Comparison of ENCODE assay signal across 1 cellular context in the genomic region with DNA sequence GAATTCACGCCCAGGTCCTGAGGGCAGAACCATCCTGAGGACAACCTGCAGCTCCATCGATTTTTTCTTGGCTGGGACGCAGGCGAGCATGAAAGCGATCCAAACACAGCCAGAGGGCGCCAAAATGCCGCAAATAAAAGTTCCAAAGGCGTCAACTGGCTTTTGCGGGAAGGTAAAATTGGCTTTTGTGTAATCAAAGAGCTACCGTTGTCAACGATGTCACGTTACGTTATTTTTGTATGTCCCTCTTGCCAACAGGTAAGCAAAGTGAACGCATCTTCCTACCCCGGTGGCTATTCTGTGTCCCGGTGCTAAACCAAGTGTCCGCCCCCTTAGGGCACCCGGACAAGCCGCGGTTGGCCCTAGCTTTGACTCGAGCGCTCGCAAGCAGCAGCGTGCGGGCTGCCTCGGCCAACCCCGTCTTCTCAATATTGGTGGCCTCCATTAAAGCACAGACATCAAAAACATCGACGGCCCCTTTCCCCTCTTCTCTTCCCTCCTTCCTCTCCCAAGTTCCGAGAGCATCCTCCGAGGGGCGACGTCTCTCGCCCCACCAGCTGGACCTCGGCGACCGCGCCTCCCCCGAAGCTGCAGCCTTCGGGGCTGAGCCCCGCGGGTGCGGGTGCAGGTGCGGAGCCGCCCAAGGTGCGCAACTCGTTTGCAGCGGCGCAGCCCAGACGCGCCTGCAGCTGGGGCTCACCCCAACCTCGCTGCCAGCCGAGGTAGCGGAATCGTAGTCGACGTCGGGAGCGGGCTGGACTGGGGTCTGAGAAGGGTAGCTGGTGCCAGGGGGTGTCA.
A peak's percentile ranks its signal among the peaks of the same experiment; 100 is the strongest.
TF ChIP-seq lines count a peak whose summit lies in the region.

No MANE protein-coding gene starts in this region.

TF ChIP-seq in GM12878, 131 proteins besides CTCF, POLR2A, EP300 and RAD21 (continued from another document and continues in another):
- TF ChIP-seq, protein P1, sequence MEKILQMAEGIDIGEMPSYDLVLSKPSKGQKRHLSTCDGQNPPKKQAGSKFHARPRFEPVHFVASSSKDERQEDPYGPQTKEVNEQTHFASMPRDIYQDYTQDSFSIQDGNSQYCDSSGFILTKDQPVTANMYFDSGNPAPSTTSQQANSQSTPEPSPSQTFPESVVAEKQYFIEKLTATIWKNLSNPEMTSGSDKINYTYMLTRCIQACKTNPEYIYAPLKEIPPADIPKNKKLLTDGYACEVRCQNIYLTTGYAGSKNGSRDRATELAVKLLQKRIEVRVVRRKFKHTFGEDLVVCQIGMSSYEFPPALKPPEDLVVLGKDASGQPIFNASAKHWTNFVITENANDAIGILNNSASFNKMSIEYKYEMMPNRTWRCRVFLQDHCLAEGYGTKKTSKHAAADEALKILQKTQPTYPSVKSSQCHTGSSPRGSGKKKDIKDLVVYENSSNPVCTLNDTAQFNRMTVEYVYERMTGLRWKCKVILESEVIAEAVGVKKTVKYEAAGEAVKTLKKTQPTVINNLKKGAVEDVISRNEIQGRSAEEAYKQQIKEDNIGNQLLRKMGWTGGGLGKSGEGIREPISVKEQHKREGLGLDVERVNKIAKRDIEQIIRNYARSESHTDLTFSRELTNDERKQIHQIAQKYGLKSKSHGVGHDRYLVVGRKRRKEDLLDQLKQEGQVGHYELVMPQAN (conservative IDR thresholded peaks at IDR 0.05), result 0 out of 2 replicates have a peak, but pooled peaks have one; percentile 28
- TF ChIP-seq PML (IDR thresholded peaks at IDR 0.05; ENCODE audit: low read length) (no peak), NBN (IDR thresholded peaks at IDR 0.05) (0 out of 2 replicates have a peak, but pooled peaks have one; percentile 33), SMC3 (IDR thresholded peaks at IDR 0.05; ENCODE audit: borderline replicate concordance, low read length) (peak; percentile 97), TCF12 (IDR thresholded peaks at IDR 0.05; ENCODE audit: low read depth, low read length) (0 out of 2 replicates have a peak, but pooled peaks have one; percentile 15), TCF7 (IDR thresholded peaks at IDR 0.05; ENCODE audit: borderline replicate concordance) (no peak), EZH2 (IDR thresholded peaks at IDR 0.05; ENCODE audit: borderline replicate concordance, control insufficient read depth, low read depth, low read length) (no peak), PAX8 (IDR thresholded peaks at IDR 0.05) (no peak), CREM (IDR thresholded peaks at IDR 0.05; ENCODE audit: low read depth) (no peak), EGR1 (IDR thresholded peaks at IDR 0.05; ENCODE audit: borderline replicate concordance in 1 of 2, low read depth in 2 of 2, low read length in 2 of 2) (peak in 1 of 2 experiments; percentile 15; a peak in 1 of 3 replicates), EED (IDR thresholded peaks at IDR 0.05; ENCODE audit: low read depth) (no peak; the same call in none of the 2 replicates), HDAC2 (IDR thresholded peaks at IDR 0.05) (no peak), NRF1 (conservative IDR thresholded peaks at IDR 0.05; ENCODE audit: low read depth, low read length) (no peak), ZNF207 (IDR thresholded peaks at IDR 0.05; ENCODE audit: borderline replicate concordance) (peak; percentile 66; the same call in 1 of the 2 replicates), TBL1XR1 (IDR thresholded peaks at IDR 0.05; ENCODE audit: low read depth, low read length) (no peak), ZNF384 (IDR thresholded peaks at IDR 0.05; ENCODE audit: borderline replicate concordance, low read depth, low read length) (no peak), CREB1 (IDR thresholded peaks at IDR 0.05; ENCODE audit: low read depth) (no peak), LARP7 (IDR thresholded peaks at IDR 0.05) (peak; percentile 47; the same call in 1 of the 2 replicates), POU2F2 (IDR thresholded peaks at IDR 0.05; ENCODE audit: borderline replicate concordance, low read depth, low read length) (no peak), SUZ12 (IDR thresholded peaks at IDR 0.05; ENCODE audit: unreplicated experiment) (no peak), WRNIP1 (IDR thresholded peaks at IDR 0.05; ENCODE audit: borderline replicate concordance, low read depth, low read length) (0 out of 2 replicates have a peak, but pooled peaks have one; percentile 35), NR2F1 (conservative IDR thresholded peaks at IDR 0.05) (0 out of 2 replicates have a peak, but pooled peaks have one; percentile 28), MEF2B (IDR thresholded peaks at IDR 0.05; ENCODE audit: partially characterized antibody, poor library complexity, severe bottlenecking) (no peak), GATAD2B (conservative IDR thresholded peaks at IDR 0.05; ENCODE audit: low read depth) (0 out of 2 replicates have a peak, but pooled peaks have one; percentile 36), FOS (IDR thresholded peaks at IDR 0.05; ENCODE audit: borderline replicate concordance, extremely low read depth, insufficient read length) (no peak)
- TF ChIP-seq, protein P2, sequence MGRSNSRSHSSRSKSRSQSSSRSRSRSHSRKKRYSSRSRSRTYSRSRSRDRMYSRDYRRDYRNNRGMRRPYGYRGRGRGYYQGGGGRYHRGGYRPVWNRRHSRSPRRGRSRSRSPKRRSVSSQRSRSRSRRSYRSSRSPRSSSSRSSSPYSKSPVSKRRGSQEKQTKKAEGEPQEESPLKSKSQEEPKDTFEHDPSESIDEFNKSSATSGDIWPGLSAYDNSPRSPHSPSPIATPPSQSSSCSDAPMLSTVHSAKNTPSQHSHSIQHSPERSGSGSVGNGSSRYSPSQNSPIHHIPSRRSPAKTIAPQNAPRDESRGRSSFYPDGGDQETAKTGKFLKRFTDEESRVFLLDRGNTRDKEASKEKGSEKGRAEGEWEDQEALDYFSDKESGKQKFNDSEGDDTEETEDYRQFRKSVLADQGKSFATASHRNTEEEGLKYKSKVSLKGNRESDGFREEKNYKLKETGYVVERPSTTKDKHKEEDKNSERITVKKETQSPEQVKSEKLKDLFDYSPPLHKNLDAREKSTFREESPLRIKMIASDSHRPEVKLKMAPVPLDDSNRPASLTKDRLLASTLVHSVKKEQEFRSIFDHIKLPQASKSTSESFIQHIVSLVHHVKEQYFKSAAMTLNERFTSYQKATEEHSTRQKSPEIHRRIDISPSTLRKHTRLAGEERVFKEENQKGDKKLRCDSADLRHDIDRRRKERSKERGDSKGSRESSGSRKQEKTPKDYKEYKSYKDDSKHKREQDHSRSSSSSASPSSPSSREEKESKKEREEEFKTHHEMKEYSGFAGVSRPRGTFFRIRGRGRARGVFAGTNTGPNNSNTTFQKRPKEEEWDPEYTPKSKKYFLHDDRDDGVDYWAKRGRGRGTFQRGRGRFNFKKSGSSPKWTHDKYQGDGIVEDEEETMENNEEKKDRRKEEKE (IDR thresholded peaks at IDR 0.05), result no peak
- TF ChIP-seq, protein P3, sequence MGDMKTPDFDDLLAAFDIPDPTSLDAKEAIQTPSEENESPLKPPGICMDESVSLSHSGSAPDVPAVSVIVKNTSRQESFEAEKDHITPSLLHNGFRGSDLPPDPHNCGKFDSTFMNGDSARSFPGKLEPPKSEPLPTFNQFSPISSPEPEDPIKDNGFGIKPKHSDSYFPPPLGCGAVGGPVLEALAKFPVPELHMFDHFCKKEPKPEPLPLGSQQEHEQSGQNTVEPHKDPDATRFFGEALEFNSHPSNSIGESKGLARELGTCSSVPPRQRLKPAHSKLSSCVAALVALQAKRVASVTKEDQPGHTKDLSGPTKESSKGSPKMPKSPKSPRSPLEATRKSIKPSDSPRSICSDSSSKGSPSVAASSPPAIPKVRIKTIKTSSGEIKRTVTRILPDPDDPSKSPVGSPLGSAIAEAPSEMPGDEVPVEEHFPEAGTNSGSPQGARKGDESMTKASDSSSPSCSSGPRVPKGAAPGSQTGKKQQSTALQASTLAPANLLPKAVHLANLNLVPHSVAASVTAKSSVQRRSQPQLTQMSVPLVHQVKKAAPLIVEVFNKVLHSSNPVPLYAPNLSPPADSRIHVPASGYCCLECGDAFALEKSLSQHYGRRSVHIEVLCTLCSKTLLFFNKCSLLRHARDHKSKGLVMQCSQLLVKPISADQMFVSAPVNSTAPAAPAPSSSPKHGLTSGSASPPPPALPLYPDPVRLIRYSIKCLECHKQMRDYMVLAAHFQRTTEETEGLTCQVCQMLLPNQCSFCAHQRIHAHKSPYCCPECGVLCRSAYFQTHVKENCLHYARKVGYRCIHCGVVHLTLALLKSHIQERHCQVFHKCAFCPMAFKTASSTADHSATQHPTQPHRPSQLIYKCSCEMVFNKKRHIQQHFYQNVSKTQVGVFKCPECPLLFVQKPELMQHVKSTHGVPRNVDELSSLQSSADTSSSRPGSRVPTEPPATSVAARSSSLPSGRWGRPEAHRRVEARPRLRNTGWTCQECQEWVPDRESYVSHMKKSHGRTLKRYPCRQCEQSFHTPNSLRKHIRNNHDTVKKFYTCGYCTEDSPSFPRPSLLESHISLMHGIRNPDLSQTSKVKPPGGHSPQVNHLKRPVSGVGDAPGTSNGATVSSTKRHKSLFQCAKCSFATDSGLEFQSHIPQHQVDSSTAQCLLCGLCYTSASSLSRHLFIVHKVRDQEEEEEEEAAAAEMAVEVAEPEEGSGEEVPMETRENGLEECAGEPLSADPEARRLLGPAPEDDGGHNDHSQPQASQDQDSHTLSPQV (IDR thresholded peaks at IDR 0.05), result 0 out of 2 replicates have a peak, but pooled peaks have one; percentile 41
- TF ChIP-seq, protein P4, sequence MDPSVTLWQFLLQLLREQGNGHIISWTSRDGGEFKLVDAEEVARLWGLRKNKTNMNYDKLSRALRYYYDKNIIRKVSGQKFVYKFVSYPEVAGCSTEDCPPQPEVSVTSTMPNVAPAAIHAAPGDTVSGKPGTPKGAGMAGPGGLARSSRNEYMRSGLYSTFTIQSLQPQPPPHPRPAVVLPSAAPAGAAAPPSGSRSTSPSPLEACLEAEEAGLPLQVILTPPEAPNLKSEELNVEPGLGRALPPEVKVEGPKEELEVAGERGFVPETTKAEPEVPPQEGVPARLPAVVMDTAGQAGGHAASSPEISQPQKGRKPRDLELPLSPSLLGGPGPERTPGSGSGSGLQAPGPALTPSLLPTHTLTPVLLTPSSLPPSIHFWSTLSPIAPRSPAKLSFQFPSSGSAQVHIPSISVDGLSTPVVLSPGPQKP (IDR thresholded peaks at IDR 0.05; ENCODE audit: low read depth, low read length), result no peak
- TF ChIP-seq, protein P5, sequence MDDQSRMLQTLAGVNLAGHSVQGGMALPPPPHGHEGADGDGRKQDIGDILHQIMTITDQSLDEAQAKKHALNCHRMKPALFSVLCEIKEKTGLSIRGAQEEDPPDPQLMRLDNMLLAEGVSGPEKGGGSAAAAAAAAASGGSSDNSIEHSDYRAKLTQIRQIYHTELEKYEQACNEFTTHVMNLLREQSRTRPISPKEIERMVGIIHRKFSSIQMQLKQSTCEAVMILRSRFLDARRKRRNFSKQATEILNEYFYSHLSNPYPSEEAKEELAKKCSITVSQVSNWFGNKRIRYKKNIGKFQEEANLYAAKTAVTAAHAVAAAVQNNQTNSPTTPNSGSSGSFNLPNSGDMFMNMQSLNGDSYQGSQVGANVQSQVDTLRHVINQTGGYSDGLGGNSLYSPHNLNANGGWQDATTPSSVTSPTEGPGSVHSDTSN (IDR thresholded peaks at IDR 0.05; ENCODE audit: insufficient replicate concordance, low read depth, low read length), result no peak
- TF ChIP-seq, protein P6, sequence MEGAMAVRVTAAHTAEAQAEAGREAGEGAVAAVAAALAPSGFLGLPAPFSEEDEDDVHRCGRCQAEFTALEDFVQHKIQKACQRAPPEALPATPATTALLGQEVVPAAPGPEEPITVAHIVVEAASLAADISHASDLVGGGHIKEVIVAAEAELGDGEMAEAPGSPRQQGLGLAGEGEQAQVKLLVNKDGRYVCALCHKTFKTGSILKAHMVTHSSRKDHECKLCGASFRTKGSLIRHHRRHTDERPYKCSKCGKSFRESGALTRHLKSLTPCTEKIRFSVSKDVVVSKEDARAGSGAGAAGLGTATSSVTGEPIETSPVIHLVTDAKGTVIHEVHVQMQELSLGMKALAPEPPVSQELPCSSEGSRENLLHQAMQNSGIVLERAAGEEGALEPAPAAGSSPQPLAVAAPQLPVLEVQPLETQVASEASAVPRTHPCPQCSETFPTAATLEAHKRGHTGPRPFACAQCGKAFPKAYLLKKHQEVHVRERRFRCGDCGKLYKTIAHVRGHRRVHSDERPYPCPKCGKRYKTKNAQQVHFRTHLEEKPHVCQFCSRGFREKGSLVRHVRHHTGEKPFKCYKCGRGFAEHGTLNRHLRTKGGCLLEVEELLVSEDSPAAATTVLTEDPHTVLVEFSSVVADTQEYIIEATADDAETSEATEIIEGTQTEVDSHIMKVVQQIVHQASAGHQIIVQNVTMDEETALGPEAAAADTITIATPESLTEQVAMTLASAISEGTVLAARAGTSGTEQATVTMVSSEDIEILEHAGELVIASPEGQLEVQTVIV (IDR thresholded peaks at IDR 0.05; ENCODE audit: borderline replicate concordance, partially characterized antibody), result no peak
- TF ChIP-seq, protein P7, sequence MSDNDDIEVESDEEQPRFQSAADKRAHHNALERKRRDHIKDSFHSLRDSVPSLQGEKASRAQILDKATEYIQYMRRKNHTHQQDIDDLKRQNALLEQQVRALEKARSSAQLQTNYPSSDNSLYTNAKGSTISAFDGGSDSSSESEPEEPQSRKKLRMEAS (IDR thresholded peaks at IDR 0.05; ENCODE audit: low read depth, low read length), result no peak
- TF ChIP-seq, protein P8, sequence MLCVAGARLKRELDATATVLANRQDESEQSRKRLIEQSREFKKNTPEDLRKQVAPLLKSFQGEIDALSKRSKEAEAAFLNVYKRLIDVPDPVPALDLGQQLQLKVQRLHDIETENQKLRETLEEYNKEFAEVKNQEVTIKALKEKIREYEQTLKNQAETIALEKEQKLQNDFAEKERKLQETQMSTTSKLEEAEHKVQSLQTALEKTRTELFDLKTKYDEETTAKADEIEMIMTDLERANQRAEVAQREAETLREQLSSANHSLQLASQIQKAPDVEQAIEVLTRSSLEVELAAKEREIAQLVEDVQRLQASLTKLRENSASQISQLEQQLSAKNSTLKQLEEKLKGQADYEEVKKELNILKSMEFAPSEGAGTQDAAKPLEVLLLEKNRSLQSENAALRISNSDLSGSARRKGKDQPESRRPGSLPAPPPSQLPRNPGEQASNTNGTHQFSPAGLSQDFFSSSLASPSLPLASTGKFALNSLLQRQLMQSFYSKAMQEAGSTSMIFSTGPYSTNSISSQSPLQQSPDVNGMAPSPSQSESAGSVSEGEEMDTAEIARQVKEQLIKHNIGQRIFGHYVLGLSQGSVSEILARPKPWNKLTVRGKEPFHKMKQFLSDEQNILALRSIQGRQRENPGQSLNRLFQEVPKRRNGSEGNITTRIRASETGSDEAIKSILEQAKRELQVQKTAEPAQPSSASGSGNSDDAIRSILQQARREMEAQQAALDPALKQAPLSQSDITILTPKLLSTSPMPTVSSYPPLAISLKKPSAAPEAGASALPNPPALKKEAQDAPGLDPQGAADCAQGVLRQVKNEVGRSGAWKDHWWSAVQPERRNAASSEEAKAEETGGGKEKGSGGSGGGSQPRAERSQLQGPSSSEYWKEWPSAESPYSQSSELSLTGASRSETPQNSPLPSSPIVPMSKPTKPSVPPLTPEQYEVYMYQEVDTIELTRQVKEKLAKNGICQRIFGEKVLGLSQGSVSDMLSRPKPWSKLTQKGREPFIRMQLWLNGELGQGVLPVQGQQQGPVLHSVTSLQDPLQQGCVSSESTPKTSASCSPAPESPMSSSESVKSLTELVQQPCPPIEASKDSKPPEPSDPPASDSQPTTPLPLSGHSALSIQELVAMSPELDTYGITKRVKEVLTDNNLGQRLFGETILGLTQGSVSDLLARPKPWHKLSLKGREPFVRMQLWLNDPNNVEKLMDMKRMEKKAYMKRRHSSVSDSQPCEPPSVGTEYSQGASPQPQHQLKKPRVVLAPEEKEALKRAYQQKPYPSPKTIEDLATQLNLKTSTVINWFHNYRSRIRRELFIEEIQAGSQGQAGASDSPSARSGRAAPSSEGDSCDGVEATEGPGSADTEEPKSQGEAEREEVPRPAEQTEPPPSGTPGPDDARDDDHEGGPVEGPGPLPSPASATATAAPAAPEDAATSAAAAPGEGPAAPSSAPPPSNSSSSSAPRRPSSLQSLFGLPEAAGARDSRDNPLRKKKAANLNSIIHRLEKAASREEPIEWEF (IDR thresholded peaks at IDR 0.05; ENCODE audit: insufficient replicate concordance, low read depth, low read length), result no peak
